In the genomic region with DNA sequence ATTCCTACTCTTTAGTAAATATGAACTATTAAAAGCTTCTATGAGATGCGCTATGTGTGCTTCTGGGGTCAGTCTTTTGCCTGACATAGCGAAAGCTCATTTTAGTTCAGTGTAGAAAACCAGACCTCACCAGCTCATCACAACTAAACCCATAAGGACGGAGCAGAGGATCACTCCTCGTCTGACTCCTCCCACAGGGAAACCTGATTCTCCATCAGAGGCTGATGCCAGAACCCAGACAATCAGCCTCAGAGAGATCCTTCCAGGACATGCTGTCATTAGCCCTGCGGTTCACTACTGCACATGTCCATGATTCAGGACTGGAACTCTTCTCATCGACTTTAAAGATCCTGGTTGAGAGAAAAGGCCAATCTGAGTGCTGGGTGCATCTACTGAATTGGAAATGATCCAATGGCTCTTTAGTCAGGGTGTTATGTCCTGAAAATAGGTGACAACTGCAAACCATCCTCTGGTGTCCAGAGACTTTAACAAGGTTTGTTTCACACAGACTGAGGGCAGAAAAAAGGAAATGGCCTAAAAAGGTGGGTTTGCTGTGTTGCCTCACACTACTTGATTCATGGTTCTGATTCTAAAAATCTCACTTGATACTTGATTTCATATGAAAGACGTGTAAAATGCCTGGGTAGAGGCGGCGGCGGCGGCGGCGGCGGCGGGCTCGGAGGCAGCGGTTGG, we compare ENCODE assay signal across 7 cellular contexts. TPM values are rescaled to one million over a fixed set of nuclear protein-coding genes. Genes with fewer than 3 reads are reported as not detected.
A peak's percentile ranks its signal among the peaks of the same experiment; 100 is the strongest.
DNase-seq lines count a peak whose midpoint lies in the region; ATAC-seq, FAIRE-seq and TF ChIP-seq lines count a peak whose summit lies in the region.
"Not testable (repeated sequence)": the region's sequence is repeated elsewhere in the genome, so short reads cannot be mapped to it uniquely, and the experiment has no call there.

A gene (plus strand): TSS at position 643 of the 693 bp plus-strand sequence. CDS start 117 bp downstream, outside the sequence.

- H3K4ac ChIP-seq in IMR-90 (ENCODE audit: low read depth, low read length) = not testable (repeated sequence)

- not testable (repeated sequence) for H3K9ac ChIP-seq in IMR-90 (ENCODE audit: low read depth, low read length); PC-3 (ENCODE audit: low read length); keratinocyte (ENCODE audit: control insufficient read depth, extremely low read depth, insufficient read depth, low read length); neural progenitor cell

- H3K4me1 ChIP-seq in IMR-90 (ENCODE audit: control insufficient read depth, insufficient read depth, low read length); PC-3 (ENCODE audit: insufficient read depth, low read length); keratinocyte (ENCODE audit: control insufficient read depth, extremely low read depth, insufficient read depth, low read length); neural progenitor cell: not testable (repeated sequence)

- intact Hi-C loops in IMR-90 (cut with micrococcal nuclease); PC-3 (cut with micrococcal nuclease): not testable (repeated sequence)

- H2BK15ac ChIP-seq in IMR-90 (ENCODE audit: low read depth, low read length) = not testable (repeated sequence)

- not testable (repeated sequence) for H3K4me3 ChIP-seq in IMR-90 (ENCODE audit: insufficient read depth, low read depth, low read length); PC-3 (ENCODE audit: low read length); fibroblast of mammary gland (ENCODE audit: control insufficient read depth, low read depth, low read length); keratinocyte (ENCODE audit: control insufficient read depth in 2 of 3, extremely low read depth in 1 of 3, insufficient read depth in 2 of 3, low read depth in 1 of 3, low read length in 3 of 3); neural progenitor cell

- CTCF ChIA-PET in IMR-90 (lab: Yijun Ruan, JAX); PC-3 (lab: Charles Lee); WTC11 (lab: Charles Lee): not testable (repeated sequence)

- H2BK5ac ChIP-seq in IMR-90 (ENCODE audit: low read depth, low read length, poor library complexity, severe bottlenecking) = not testable (repeated sequence)

- H2AFZ ChIP-seq in IMR-90 (replicated peaks; ENCODE audit: low read length, poor library complexity); PC-3 (ENCODE audit: low read length); keratinocyte (ENCODE audit: control insufficient read depth, low read length); neural progenitor cell (replicated peaks): not testable (repeated sequence)

- ATAC-seq in IMR-90 (ENCODE audit: low read depth) = peak; percentile 5; the same call in 1 of the 2 replicates
- not testable (repeated sequence) for ATAC-seq in PC-3
- ATAC-seq in WTC11 = peak; percentile 77

- H4K5ac ChIP-seq in IMR-90 (ENCODE audit: low read depth, low read length) = not testable (repeated sequence)

- DNase-seq in DMS 273 (lab: John Stamatoyannopoulos, UW; ENCODE audit: unreplicated experiment) = peak; percentile 20
- DNase-seq in IMR-90; WTC11 (ENCODE audit: low spot score); keratinocyte (ENCODE audit: low read depth, low spot score): not testable (repeated sequence)
- DNase-seq in PC-3 = peak; percentile 1
- peak; percentile 42 for DNase-seq in fibroblast of mammary gland (ENCODE audit: low read depth)
- peak; percentile 34 for DNase-seq in neural progenitor cell (ENCODE audit: low spot score)

- in situ Hi-C loops in IMR-90 (cut with MboI; ENCODE audit: low sequenced_read_pairs) = not testable (repeated sequence)

- not testable (repeated sequence) for TF ChIP-seq POLR2A in IMR-90 (IDR thresholded peaks at IDR 0.05; ENCODE audit: low read depth, low read length)

- H3K4me1 Mint-ChIP-seq in WTC11, neural progenitor cell: not testable (repeated sequence)

- not testable (repeated sequence) for TF ChIP-seq RAD21 in IMR-90 (IDR thresholded peaks at IDR 0.05; ENCODE audit: low read length)

- not testable (repeated sequence) for H3K4me3 Mint-ChIP-seq in WTC11, neural progenitor cell

- not testable (repeated sequence) for H3K9me1 ChIP-seq in IMR-90 (ENCODE audit: insufficient read depth, low read length); keratinocyte (ENCODE audit: control insufficient read depth, extremely low read depth, insufficient read depth, low read length)

- POLR2A ChIA-PET in IMR-90 (lab: Charles Lee; ENCODE audit: unreplicated experiment); PC-3 (lab: Charles Lee; ENCODE audit: unreplicated experiment); WTC11 (lab: Charles Lee): not testable (repeated sequence)

- H2BK120ac ChIP-seq in IMR-90 (ENCODE audit: low read depth, low read length) = not testable (repeated sequence)

- not testable (repeated sequence) for H4K20me1 ChIP-seq in IMR-90 (ENCODE audit: insufficient read depth, low read length); PC-3 (ENCODE audit: low read length); keratinocyte (ENCODE audit: control insufficient read depth, extremely low read depth, insufficient read depth, low read length); neural progenitor cell (ENCODE audit: low read depth)

- H3K56ac ChIP-seq in IMR-90 (ENCODE audit: extremely low read depth, insufficient read depth, low read length) = not testable (repeated sequence)

- H2AK9ac ChIP-seq in IMR-90 (replicated peaks; ENCODE audit: low read depth, low read length, poor library complexity) = not testable (repeated sequence)

- not testable (repeated sequence) for H3K18ac ChIP-seq in IMR-90 (ENCODE audit: low read depth, low read length)

- not testable (repeated sequence) for H2BK20ac ChIP-seq in IMR-90 (ENCODE audit: low read depth, low read length)

- peak; percentile 5 for FAIRE-seq in keratinocyte (lab: Jason Lieb, UNC)

- not testable (repeated sequence) for TF ChIP-seq CTCF in IMR-90 (conservative IDR thresholded peaks at IDR 0.05; ENCODE audit: low read depth, low read length); PC-3 (conservative IDR thresholded peaks at IDR 0.05; ENCODE audit: low read depth, low read length); WTC11 (IDR thresholded peaks at IDR 0.05); fibroblast of mammary gland (conservative IDR thresholded peaks at IDR 0.05; ENCODE audit: control insufficient read depth, insufficient read depth, low read depth, low read length); keratinocyte (optimal IDR thresholded peaks at IDR 0.05 in 1 of 3, IDR thresholded peaks at IDR 0.05 in 1 of 3, conservative IDR thresholded peaks at IDR 0.05 in 1 of 3; ENCODE audit: extremely low read depth in 1 of 3, insufficient read depth in 2 of 3, low read length in 3 of 3); neural progenitor cell (IDR thresholded peaks at IDR 0.05)

- no CpG with 5 or more reads among the region's 17 CpGs for WGBS in IMR-90 (ENCODE audit: extremely low coverage in 2 of 2, insufficient read length in 1 of 2), 2 experiments

- H3F3A ChIP-seq in PC-3 (ENCODE audit: low read length, unreplicated experiment); neural progenitor cell (ENCODE audit: low read depth): not testable (repeated sequence)

- H3K9me3 Mint-ChIP-seq in WTC11, neural progenitor cell: not testable (repeated sequence)

- BruUV-seq in IMR-90 (replicated peaks; lab: Mats Ljungman, UMichigan); PC-3 (replicated peaks; lab: Mats Ljungman, UMichigan): not testable (repeated sequence)

- not testable (repeated sequence) for H3K36me3 Mint-ChIP-seq in WTC11, neural progenitor cell

- H3K27me3 ChIP-seq in IMR-90 (ENCODE audit: control insufficient read depth, insufficient read depth, low read length); keratinocyte (ENCODE audit: control insufficient read depth, extremely low read depth, insufficient read depth, low read length): not testable (repeated sequence)
- H3K27me3 ChIP-seq in PC-3 (ENCODE audit: low read length) (peaks cover 14% of the 10 kb centered on the region; the same call in 1 of the 2 replicates), neural progenitor cell (peaks cover 10% of the 10 kb centered on the region)

- peaks cover 21% of the 10 kb centered on the region for H3K27me3 Mint-ChIP-seq in WTC11 (ENCODE audit: low read depth)
- H3K27me3 Mint-ChIP-seq in neural progenitor cell (ENCODE audit: insufficient read depth, low read depth) = not testable (repeated sequence)

- H3K14ac ChIP-seq in IMR-90 (replicated peaks; ENCODE audit: low read depth, low read length) = not testable (repeated sequence)

- H3K27ac ChIP-seq in IMR-90 (ENCODE audit: insufficient read depth, low read length); PC-3 (ENCODE audit: low read length); keratinocyte (ENCODE audit: control insufficient read depth, insufficient read depth, low read length); neural progenitor cell: not testable (repeated sequence)

- not testable (repeated sequence) for H3K23ac ChIP-seq in IMR-90 (ENCODE audit: low read depth, low read length)

- not testable (repeated sequence) for H3K79me1 ChIP-seq in IMR-90 (ENCODE audit: low read depth in 1 of 2, low read length in 2 of 2)

- not testable (repeated sequence) for H4K91ac ChIP-seq in IMR-90 (ENCODE audit: insufficient read depth, low read depth, low read length)

- not testable (repeated sequence) for H4K8ac ChIP-seq in IMR-90 (ENCODE audit: low read depth in 2 of 2, low read length in 2 of 2)

- not testable (repeated sequence) for H3K9me2 ChIP-seq in PC-3 (replicated peaks; ENCODE audit: low read length)

- dilution Hi-C loops in IMR-90 (cut with HindIII; ENCODE audit: low sequenced_read_pairs, unreplicated experiment); keratinocyte (cut with MboI; ENCODE audit: extremely low pct_ligation_motif_present, low sequenced_read_pairs): not testable (repeated sequence)

- H3K36me3 ChIP-seq in IMR-90 (ENCODE audit: control insufficient read depth, insufficient read depth, low read length); PC-3 (ENCODE audit: low read depth, low read length); keratinocyte (ENCODE audit: control insufficient read depth in 2 of 2, extremely low read depth in 1 of 2, insufficient read depth in 2 of 2, low read length in 2 of 2); neural progenitor cell: not testable (repeated sequence)

- not testable (repeated sequence) for H2AK5ac ChIP-seq in IMR-90 (ENCODE audit: low read depth, low read length)

- not testable (repeated sequence) for H3K9me3 ChIP-seq in IMR-90 (ENCODE audit: control insufficient read depth, insufficient read depth, low read length); PC-3 (ENCODE audit: low read length); keratinocyte (ENCODE audit: control insufficient read depth, low read depth, low read length); neural progenitor cell (ENCODE audit: low read depth)

- H3K4me2 ChIP-seq in IMR-90 (ENCODE audit: low read depth, low read length); PC-3 (ENCODE audit: low read length); keratinocyte (ENCODE audit: control insufficient read depth, extremely low read depth, insufficient read depth, low read depth, low read length); neural progenitor cell: not testable (repeated sequence)

- not testable (repeated sequence) for H3K27ac Mint-ChIP-seq in WTC11, neural progenitor cell

- not testable (repeated sequence) for H3K79me2 ChIP-seq in PC-3 (ENCODE audit: low read length); keratinocyte (ENCODE audit: control insufficient read depth, insufficient read depth, low read length); neural progenitor cell (ENCODE audit: low read depth)

RNA-seq across cellular contexts. Expression of the gene that starts here (rescaled TPM):
- total RNA-seq in IMR-90 (2012; rRNA removed) = 1.1 and 1.7 TPM in 2 replicates
- polyA plus RNA-seq in IMR-90 (2012; rRNA removed) = 0.59 and 1.4 TPM in 2 replicates
- polyA plus RNA-seq in IMR-90 (2012; cell fraction: cytosol; rRNA removed) = 0.14 and 0.64 TPM in 2 replicates
- polyA plus RNA-seq in IMR-90 (2012; cell fraction: nucleus; rRNA removed; ENCODE audit: low replicate concordance) = 0.45 and 0.69 TPM in 2 replicates
- 0.51 and 0.75 TPM in 2 replicates for total RNA-seq in PC-3 (2014; rRNA removed)
- 0.17 to 0.23 TPM (median 0.21 TPM) in 3 replicates for total RNA-seq in WTC11 (2021)
- 0.91 to 2.3 TPM (median 1.2 TPM) in 3 replicates for polyA plus RNA-seq in keratinocyte
- polyA plus RNA-seq in keratinocyte (2011; ENCODE audit: low read depth) = 0.79 TPM
- 2.9 and 4.6 TPM in 2 replicates for polyA plus RNA-seq in keratinocyte (2011; cell fraction: cytosol; rRNA removed)
- 0.85 and 1.3 TPM in 2 replicates for polyA plus RNA-seq in keratinocyte (2011; cell fraction: nucleus; rRNA removed)
- polyA plus RNA-seq in keratinocyte (2012; ENCODE audit: low replicate concordance) = 0.77 and 2.1 TPM in 2 replicates
- polyA minus RNA-seq in keratinocyte = 0.33 to 3.0 TPM (median 1.9 TPM) in 3 replicates
- polyA minus RNA-seq in keratinocyte (2011; cell fraction: cytosol; rRNA and poly(A)+ RNA removed) = 1.2 TPM
- 0.47 and 0.53 TPM in 2 replicates for polyA minus RNA-seq in keratinocyte (2011; cell fraction: nucleus; rRNA and poly(A)+ RNA removed)
- 0.24 and 0.31 TPM in 2 replicates for total RNA-seq in neural progenitor cell (ENCODE audit: low replicate concordance)

Comparison
In these comparisons a context has a peak if more than half of its experiments do, and no peak if none do; other contexts are left out.
1. Peak in DNase-seq in PC-3; RNA of the gene not detected or under 1 TPM.
2. Peak in ATAC-seq in WTC11; RNA of the gene not detected or under 1 TPM.
3. Peak in DNase-seq in neural progenitor cell; RNA of the gene not detected or under 1 TPM.